In the genomic region with DNA sequence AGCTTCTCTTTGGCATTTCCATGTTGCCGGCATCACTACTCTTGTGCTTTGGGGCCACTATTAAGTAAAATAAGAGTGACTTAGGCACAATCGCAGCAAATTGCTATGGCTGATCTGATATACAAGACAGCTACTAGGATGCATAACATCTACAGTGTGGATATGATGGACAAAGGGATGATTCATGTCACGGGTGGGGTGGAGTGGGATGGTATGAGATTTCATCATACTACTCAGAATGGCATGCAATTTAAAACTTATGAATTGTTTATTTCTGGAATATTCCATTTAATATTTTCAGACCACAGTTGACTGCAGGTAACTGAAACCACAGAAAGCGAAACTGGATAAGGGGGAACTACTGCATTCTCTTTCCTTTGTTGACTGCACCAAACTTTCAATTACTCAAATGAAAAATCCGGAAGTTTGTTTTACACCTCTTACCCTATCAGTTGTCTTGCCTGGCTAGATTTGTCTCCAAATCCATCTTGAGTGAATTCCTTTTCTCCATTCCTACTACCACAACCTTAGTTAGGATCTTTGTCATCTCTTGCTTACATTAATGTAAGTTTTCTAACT, we compare ENCODE assay signal across 12 cellular contexts.
DNase-seq lines count a peak whose midpoint lies in the region; ATAC-seq and TF ChIP-seq lines count a peak whose summit lies in the region.
"Had no signal": no experiment of that assay in that cellular context is flagged by ENCODE, and none has a peak within 500 bp of the region (broad histone marks: within the 10 kb centered on the region; RNA-seq: fewer than 3 reads in every experiment).

No MANE protein-coding gene starts in this region.

- no peaks in the 10 kb centered on the region for H4K20me1 ChIP-seq in fibroblast of lung (ENCODE audit: control insufficient read depth, extremely low read depth, insufficient read depth, low read length)

- no peak overlapping the region for H2AFZ ChIP-seq in fibroblast of lung (ENCODE audit: low read length)

- ATAC-seq in GM18505 (IDR thresholded peaks at IDR 0.05; ENCODE audit: unreplicated experiment) (peak; percentile 82), HG02642 (IDR thresholded peaks at IDR 0.05; ENCODE audit: poor library complexity, unreplicated experiment) (peak; percentile 65), heart right ventricle (no peak)
- ATAC-seq: naive thymus-derived CD8-positive, alpha-beta T cell had no signal

- intact Hi-C loops in heart right ventricle (cut with DNase I), result loop anchor here in 1 of 10 donors (10.0 kb wide), 1 partner anchor 120 kb away; the partner anchor contains the start of gene ITPRID2

- H3K27me3 ChIP-seq in fibroblast of lung (ENCODE audit: control insufficient read depth, insufficient read depth, low read length) (no peaks in the 10 kb centered on the region), heart right ventricle (no peaks in the 10 kb centered on the region)
- H3K27me3 ChIP-seq: tibial nerve had no signal

- H3K4me3 ChIP-seq in fibroblast of lung (replicated peaks in 1 of 4; ENCODE audit: control extremely low read depth in 1 of 4, insufficient read depth in 1 of 4, low read depth in 3 of 4, low read length in 4 of 4), result no peak overlapping the region
- no peak overlapping the region for H3K4me3 ChIP-seq in heart right ventricle
- H3K4me3 ChIP-seq: tibial nerve had no signal

- no peaks in the 10 kb centered on the region for H3K36me3 ChIP-seq in fibroblast of lung (ENCODE audit: control insufficient read depth, insufficient read depth, low read length)
- no peaks in the 10 kb centered on the region for H3K36me3 ChIP-seq in heart right ventricle
- H3K36me3 ChIP-seq: tibial nerve had no signal

- DNase-seq in NCI-H226, result peak; percentile 44
- peak; percentile 45 to 46 for DNase-seq in fibroblast of lung (ENCODE audit: low read depth in 2 of 2)
- DNase-seq in HT-29 (ENCODE audit: low spot score), result no peak
- DNase-seq in heart right ventricle, result no peak
- DNase-seq in NCI-H2029 (lab: John Stamatoyannopoulos, UW), result no peak
- no peak for DNase-seq in AG08395 (ENCODE audit: low spot score)
- DNase-seq: caudate nucleus; hypothalamus; naive thymus-derived CD8-positive, alpha-beta T cell had no signal

- no peak for TF ChIP-seq POLR2A in GM18505 (IDR thresholded peaks at IDR 0.05; ENCODE audit: borderline replicate concordance, extremely low read depth, insufficient read depth, insufficient read length)

- no peaks in the 10 kb centered on the region for H3K79me2 ChIP-seq in fibroblast of lung (ENCODE audit: control insufficient read depth, insufficient read depth, low read length)

- H3K4me1 ChIP-seq in fibroblast of lung (ENCODE audit: control insufficient read depth, extremely low read depth, insufficient read depth, low read length) (peaks cover 9% of the 10 kb centered on the region), heart right ventricle (peaks cover 0 to 18% (median 5%) of the 10 kb centered on the region in 9 donors)

- H3K9ac ChIP-seq in fibroblast of lung (ENCODE audit: insufficient read depth, low read length), result no peak overlapping the region

- H3K4me2 ChIP-seq in fibroblast of lung (ENCODE audit: extremely low read depth, insufficient read depth, low read length), result no peak overlapping the region

- 88 to 93% methylated on average over 5 of the region's 5 CpGs for WGBS in heart right ventricle, 2 donors

- H3K9me3 ChIP-seq in fibroblast of lung (ENCODE audit: control insufficient read depth, insufficient read depth, low read depth, low read length) (no peaks in the 10 kb centered on the region), heart right ventricle (no peaks in the 10 kb centered on the region)
- H3K9me3 ChIP-seq: tibial nerve had no signal

- H3K27ac ChIP-seq in fibroblast of lung (ENCODE audit: insufficient read depth, low read length) (no peak overlapping the region), heart right ventricle (no peak overlapping the region)

- no peak for TF ChIP-seq CTCF in fibroblast of lung (conservative IDR thresholded peaks at IDR 0.05 in 1 of 2, IDR thresholded peaks at IDR 0.05 in 1 of 2; ENCODE audit: low read depth in 1 of 2, low read length in 2 of 2)
- TF ChIP-seq CTCF in heart right ventricle (IDR thresholded peaks at IDR 0.05), result no peak

Comparison
In these comparisons a context has a peak if more than half of its experiments do, and no peak if none do; other contexts are left out.
1. ATAC-seq: peak in GM18505 (single experiment) and HG02642 (single experiment); none in heart right ventricle (0 of 8).
2. DNase-seq: peak in NCI-H226 (single experiment) and fibroblast of lung (2 of 2); none in HT-29 (single experiment), heart right ventricle (0 of 2), NCI-H2029 (single experiment) and AG08395 (single experiment).